Comparison of ENCODE assay signal across 11 cellular contexts in the genomic region with DNA sequence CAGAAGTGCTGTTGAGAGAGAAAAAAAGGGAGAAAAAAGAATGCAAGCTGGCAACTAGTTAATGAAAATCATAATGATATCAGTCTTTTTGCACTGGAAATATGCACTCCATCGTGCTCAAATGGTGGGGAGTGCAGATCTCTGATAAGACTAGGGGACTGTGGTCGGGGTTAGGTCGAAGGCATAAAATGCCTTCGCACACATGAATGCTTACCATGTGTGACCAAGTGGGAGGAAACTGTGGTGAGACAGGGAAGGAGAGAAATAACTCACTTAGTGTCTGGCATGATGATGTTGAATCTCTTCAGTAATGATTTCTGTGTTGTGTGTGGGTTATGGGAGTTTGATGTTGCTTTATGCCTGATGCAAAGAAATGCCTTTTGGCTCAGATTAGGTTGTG.
DNase-seq lines count a peak whose midpoint lies in the region; ATAC-seq and TF ChIP-seq lines count a peak whose summit lies in the region.
"Had no signal": no experiment of that assay in that cellular context is flagged by ENCODE, and none has a peak within 500 bp of the region (broad histone marks: within the 10 kb centered on the region; RNA-seq: fewer than 3 reads in every experiment).

No MANE protein-coding gene starts in this region.

- H3K27me3 ChIP-seq in CD4-positive, alpha-beta T cell (ENCODE audit: control insufficient read depth, insufficient read depth, low read length) = no peaks in the 10 kb centered on the region
- no peaks in the 10 kb centered on the region for H3K27me3 ChIP-seq in dorsolateral prefrontal cortex
- H3K27me3 ChIP-seq in Peyer's patch = no peaks in the 10 kb centered on the region

- no peaks in the 10 kb centered on the region for H3K36me3 Mint-ChIP-seq in CD4-positive, alpha-beta T cell (ENCODE audit: low read depth)

- no peaks in the 10 kb centered on the region for H3K9me3 Mint-ChIP-seq in CD4-positive, alpha-beta T cell
- H3K9me3 Mint-ChIP-seq: activated T-cell treated with anti-CD3 and anti-CD28 coated beads, Interleukin-2, amount 50 U/mL, for 4 hours had no signal

- no peak overlapping the region for H3K4me3 Mint-ChIP-seq in CD4-positive, alpha-beta T cell
- H3K4me3 Mint-ChIP-seq: activated T-cell treated with anti-CD3 and anti-CD28 coated beads, Interleukin-2, amount 50 U/mL, for 4 hours had no signal

- no peaks in the 10 kb centered on the region for H3K4me1 ChIP-seq in Peyer's patch

- POLR2A ChIA-PET in CD4-positive, alpha-beta T cell (lab: Charles Lee) = interaction anchor here (1.1 kb wide), 1 partner anchor 21 kb away, joined by 3 read pairs; no protein-coding TSS in a partner anchor

- ATAC-seq in GM18858 (IDR thresholded peaks at IDR 0.05; ENCODE audit: unreplicated experiment) (peak; percentile 82), HG02642 (IDR thresholded peaks at IDR 0.05; ENCODE audit: poor library complexity, unreplicated experiment) (peak; percentile 74), HG03575 (IDR thresholded peaks at IDR 0.05; ENCODE audit: extremely low read depth, insufficient number of reproducible peaks, low FRiP score, unreplicated experiment) (peak; percentile 57)
- ATAC-seq in CD4-positive, alpha-beta T cell (ENCODE audit: poor library complexity) = no peak
- ATAC-seq: activated T-cell treated with anti-CD3 and anti-CD28 coated beads, Interleukin-2, amount 50 U/mL, for 4 hours had no signal

- no peak overlapping the region for H3K27ac ChIP-seq in CD4-positive, alpha-beta T cell (ENCODE audit: low read depth, low read length)
- no peak overlapping the region for H3K27ac ChIP-seq in dorsolateral prefrontal cortex
- no peak overlapping the region for H3K27ac ChIP-seq in Peyer's patch
- H3K27ac ChIP-seq: C4-2B had no signal

- no peaks in the 10 kb centered on the region for H3K36me3 ChIP-seq in Peyer's patch

- CTCF ChIA-PET in CD4-positive, alpha-beta T cell (lab: Charles Lee) = no interaction called here

- no peak for TF ChIP-seq CTCF in CD4-positive, alpha-beta T cell (IDR thresholded peaks at IDR 0.05)
- TF ChIP-seq CTCF in dorsolateral prefrontal cortex (IDR thresholded peaks at IDR 0.05 in 54 of 56, conservative IDR thresholded peaks at IDR 0.05 in 2 of 56; ENCODE audit: low read depth in 1 of 56, partially characterized antibody in 56 of 56) (no peak), Peyer's patch (IDR thresholded peaks at IDR 0.05) (no peak)

- no peak overlapping the region for H3K27ac Mint-ChIP-seq in CD4-positive, alpha-beta T cell

- intact Hi-C loops in CD4-positive, alpha-beta T cell (cut with DNase I, micrococcal nuclease) = no loop called here
- intact Hi-C loops in dorsolateral prefrontal cortex (cut with DNase I) = no loop called here

- no peaks in the 10 kb centered on the region for H3K9me3 ChIP-seq in CD4-positive, alpha-beta T cell (ENCODE audit: control insufficient read depth, low read length)
- H3K9me3 ChIP-seq in Peyer's patch = no peaks in the 10 kb centered on the region

- no peak for TF ChIP-seq POLR2A in Peyer's patch (IDR thresholded peaks at IDR 0.05)

- H3K4me1 Mint-ChIP-seq in CD4-positive, alpha-beta T cell (ENCODE audit: low read depth) = no peaks in the 10 kb centered on the region

- peaks cover 5% of the 10 kb centered on the region for H3K27me3 Mint-ChIP-seq in CD4-positive, alpha-beta T cell

- DNase-seq in kidney tubule cell (ENCODE audit: low spot score) = peak; percentile 2
- no peak for DNase-seq in CD4-positive, alpha-beta T cell
- DNase-seq in dorsolateral prefrontal cortex = no peak
- DNase-seq in NCI-H146 (lab: John Stamatoyannopoulos, UW) = no peak
- DNase-seq in Peyer's patch = no peak
- DNase-seq: activated T-cell treated with anti-CD3 and anti-CD28 coated beads, Interleukin-2, amount 50 U/mL, for 4 hours; NCI-H1417 treated with DMSO at 0.1 percent for 48 hours had no signal

- H3K4me3 ChIP-seq in dorsolateral prefrontal cortex = no peak overlapping the region
- no peak overlapping the region for H3K4me3 ChIP-seq in Peyer's patch
